In genomic region chr12:28021704-28022103, GRCh38 we compare ENCODE assay signal across 1 cellular context.
TF ChIP-seq lines count a peak whose summit lies in the region.

No MANE protein-coding gene starts in this region.

TF ChIP-seq in GM12878, 131 proteins besides CTCF, POLR2A, EP300 and RAD21 (continued from another document):
- TF ChIP-seq PKNOX1 (IDR thresholded peaks at IDR 0.05), result no peak
- no peak for TF ChIP-seq SMARCA5 (IDR thresholded peaks at IDR 0.05)
- no peak for TF ChIP-seq ATF2 (IDR thresholded peaks at IDR 0.05; ENCODE audit: low read length)
- TF ChIP-seq E4F1 (IDR thresholded peaks at IDR 0.05; ENCODE audit: borderline replicate concordance, partially characterized antibody), result no peak
- TF ChIP-seq HDAC2 (IDR thresholded peaks at IDR 0.05), result no peak
- no peak for TF ChIP-seq IRF5 (IDR thresholded peaks at IDR 0.05; ENCODE audit: borderline replicate concordance)
- TF ChIP-seq SIX5 (IDR thresholded peaks at IDR 0.05; ENCODE audit: low read depth, low read length, severe bottlenecking), result no peak
- TF ChIP-seq CUX1 (IDR thresholded peaks at IDR 0.05; ENCODE audit: insufficient replicate concordance, low read depth, low read length), result no peak
- TF ChIP-seq BCL11A (IDR thresholded peaks at IDR 0.05; ENCODE audit: low read depth, low read length), result no peak
TF ChIP-seq in GM12878: peak in this region for 0.
